In the genomic region with DNA sequence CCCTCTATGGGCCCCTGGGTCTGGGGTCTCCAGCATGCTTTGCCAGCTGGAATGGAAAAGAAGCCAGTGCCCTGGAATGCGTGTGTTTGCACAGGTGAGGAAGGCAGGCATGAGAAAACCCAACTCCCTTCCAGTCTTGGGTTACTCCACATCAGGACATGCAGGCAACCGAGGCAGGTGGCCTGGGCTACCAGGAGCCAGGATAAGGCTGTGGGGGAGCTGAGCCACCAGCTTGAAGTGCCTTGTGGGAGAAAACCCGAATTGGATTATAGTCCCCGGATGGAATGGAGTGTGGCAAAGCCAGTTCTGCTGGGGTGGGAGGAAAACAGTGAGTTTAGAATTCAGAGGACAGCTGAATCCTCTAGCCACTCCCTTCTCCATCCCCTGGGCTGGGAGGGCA, we compare ENCODE assay signal across 1 cellular context.
TF ChIP-seq lines count a peak whose summit lies in the region.

No MANE protein-coding gene starts in this region.

TF ChIP-seq in GM23338, 12 proteins besides CTCF, POLR2A, EP300 and RAD21 (continued from another document):
- TF ChIP-seq, protein P1, sequence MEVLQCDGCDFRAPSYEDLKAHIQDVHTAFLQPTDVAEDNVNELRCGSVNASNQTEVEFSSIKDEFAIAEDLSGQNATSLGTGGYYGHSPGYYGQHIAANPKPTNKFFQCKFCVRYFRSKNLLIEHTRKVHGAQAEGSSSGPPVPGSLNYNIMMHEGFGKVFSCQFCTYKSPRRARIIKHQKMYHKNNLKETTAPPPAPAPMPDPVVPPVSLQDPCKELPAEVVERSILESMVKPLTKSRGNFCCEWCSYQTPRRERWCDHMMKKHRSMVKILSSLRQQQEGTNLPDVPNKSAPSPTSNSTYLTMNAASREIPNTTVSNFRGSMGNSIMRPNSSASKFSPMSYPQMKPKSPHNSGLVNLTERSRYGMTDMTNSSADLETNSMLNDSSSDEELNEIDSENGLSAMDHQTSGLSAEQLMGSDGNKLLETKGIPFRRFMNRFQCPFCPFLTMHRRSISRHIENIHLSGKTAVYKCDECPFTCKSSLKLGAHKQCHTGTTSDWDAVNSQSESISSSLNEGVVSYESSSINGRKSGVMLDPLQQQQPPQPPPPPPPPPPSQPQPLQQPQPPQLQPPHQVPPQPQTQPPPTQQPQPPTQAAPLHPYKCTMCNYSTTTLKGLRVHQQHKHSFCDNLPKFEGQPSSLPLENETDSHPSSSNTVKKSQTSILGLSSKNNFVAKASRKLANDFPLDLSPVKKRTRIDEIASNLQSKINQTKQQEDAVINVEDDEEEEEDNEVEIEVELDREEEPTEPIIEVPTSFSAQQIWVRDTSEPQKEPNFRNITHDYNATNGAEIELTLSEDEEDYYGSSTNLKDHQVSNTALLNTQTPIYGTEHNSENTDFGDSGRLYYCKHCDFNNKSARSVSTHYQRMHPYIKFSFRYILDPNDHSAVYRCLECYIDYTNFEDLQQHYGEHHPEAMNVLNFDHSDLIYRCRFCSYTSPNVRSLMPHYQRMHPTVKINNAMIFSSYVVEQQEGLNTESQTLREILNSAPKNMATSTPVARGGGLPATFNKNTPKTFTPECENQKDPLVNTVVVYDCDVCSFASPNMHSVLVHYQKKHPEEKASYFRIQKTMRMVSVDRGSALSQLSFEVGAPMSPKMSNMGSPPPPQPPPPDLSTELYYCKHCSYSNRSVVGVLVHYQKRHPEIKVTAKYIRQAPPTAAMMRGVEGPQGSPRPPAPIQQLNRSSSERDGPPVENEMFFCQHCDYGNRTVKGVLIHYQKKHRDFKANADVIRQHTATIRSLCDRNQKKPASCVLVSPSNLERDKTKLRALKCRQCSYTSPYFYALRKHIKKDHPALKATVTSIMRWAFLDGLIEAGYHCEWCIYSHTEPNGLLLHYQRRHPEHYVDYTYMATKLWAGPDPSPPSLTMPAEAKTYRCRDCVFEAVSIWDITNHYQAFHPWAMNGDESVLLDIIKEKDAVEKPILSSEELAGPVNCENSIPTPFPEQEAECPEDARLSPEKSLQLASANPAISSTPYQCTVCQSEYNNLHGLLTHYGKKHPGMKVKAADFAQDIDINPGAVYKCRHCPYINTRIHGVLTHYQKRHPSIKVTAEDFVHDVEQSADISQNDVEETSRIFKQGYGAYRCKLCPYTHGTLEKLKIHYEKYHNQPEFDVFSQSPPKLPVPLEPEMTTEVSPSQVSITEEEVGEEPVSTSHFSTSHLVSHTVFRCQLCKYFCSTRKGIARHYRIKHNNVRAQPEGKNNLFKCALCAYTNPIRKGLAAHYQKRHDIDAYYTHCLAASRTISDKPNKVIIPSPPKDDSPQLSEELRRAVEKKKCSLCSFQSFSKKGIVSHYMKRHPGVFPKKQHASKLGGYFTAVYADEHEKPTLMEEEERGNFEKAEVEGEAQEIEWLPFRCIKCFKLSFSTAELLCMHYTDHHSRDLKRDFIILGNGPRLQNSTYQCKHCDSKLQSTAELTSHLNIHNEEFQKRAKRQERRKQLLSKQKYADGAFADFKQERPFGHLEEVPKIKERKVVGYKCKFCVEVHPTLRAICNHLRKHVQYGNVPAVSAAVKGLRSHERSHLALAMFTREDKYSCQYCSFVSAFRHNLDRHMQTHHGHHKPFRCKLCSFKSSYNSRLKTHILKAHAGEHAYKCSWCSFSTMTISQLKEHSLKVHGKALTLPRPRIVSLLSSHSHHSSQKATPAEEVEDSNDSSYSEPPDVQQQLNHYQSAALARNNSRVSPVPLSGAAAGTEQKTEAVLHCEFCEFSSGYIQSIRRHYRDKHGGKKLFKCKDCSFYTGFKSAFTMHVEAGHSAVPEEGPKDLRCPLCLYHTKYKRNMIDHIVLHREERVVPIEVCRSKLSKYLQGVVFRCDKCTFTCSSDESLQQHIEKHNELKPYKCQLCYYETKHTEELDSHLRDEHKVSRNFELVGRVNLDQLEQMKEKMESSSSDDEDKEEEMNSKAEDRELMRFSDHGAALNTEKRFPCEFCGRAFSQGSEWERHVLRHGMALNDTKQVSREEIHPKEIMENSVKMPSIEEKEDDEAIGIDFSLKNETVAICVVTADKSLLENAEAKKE (CRISPR knock-in tag; IDR thresholded peaks at IDR 0.05), result no peak
- TF ChIP-seq NANOG (IDR thresholded peaks at IDR 0.05; ENCODE audit: borderline replicate concordance) (no peak), CREB1 (CRISPR knock-in tag; IDR thresholded peaks at IDR 0.05; ENCODE audit: low read depth) (peak; percentile 74), STAT1 (IDR thresholded peaks at IDR 0.05; ENCODE audit: unreplicated experiment) (no peak), EZH2phosphoT487 (IDR thresholded peaks at IDR 0.05; ENCODE audit: unreplicated experiment) (no peak)
TF ChIP-seq in GM23338: peak in this region for 1.
